ENCODE assay signal across 8 cellular contexts in the genomic region with DNA sequence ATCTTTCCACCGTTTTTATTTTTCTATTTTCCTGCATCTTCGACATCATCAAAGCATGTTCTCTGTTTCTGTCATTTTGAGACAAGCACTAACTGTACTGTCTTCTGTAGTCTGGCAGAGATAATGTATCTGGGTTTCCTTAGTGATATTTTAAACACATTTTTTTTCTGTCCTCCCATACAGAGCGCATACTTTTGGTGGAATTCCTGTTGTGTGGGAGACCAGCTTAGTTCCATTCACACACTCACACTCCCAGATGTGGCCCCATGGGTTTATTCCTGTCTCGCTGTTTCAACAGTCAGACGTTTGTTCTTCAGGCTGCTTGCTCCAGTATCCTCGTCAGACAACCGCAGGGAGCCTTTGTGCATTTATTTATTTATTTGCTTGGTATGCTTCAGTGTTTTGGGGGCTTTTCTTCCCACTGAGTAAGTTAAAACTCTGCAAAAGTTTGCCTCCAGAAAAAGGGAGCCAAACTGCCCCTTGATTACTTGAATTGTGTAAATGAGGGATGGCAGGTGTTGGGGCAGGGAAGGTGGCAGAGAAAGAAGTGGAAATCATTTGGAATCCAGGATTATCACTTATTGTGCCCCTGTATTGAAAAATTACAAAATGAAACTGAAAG.
DNase-seq lines count a peak whose midpoint lies in the region; ATAC-seq and TF ChIP-seq lines count a peak whose summit lies in the region.

No MANE protein-coding gene starts in this region.

- no peak for TF ChIP-seq RAD21 in neural cell (conservative IDR thresholded peaks at IDR 0.05)

- no peaks in the 10 kb centered on the region for H3K9me2 ChIP-seq in neural cell (ENCODE audit: insufficient read depth, low read length)

- H3K36me3 ChIP-seq in A673 (ENCODE audit: insufficient read depth, low read length, poor library complexity, severe bottlenecking) (no peaks in the 10 kb centered on the region), Panc1 (ENCODE audit: control insufficient read depth, insufficient read depth, low read length) (no peaks in the 10 kb centered on the region), fibroblast of lung (ENCODE audit: control insufficient read depth, insufficient read depth, low read length) (no peaks in the 10 kb centered on the region), neural cell (ENCODE audit: insufficient read depth, low read length) (no peaks in the 10 kb centered on the region)

- H3K9me3 ChIP-seq in A673 (ENCODE audit: low read depth, low read length, poor library complexity, severe bottlenecking) = no peaks in the 10 kb centered on the region
- H3K9me3 ChIP-seq in Panc1 (ENCODE audit: control insufficient read depth, insufficient read depth, low read depth, low read length) = peaks cover 14% of the 10 kb centered on the region; the same call in 1 of the 2 replicates
- no peaks in the 10 kb centered on the region for H3K9me3 ChIP-seq in fibroblast of lung (ENCODE audit: control insufficient read depth, insufficient read depth, low read depth, low read length)
- no peaks in the 10 kb centered on the region for H3K9me3 ChIP-seq in neural cell (ENCODE audit: low read length)

- H3K79me2 ChIP-seq in fibroblast of lung (ENCODE audit: control insufficient read depth, insufficient read depth, low read length) (no peaks in the 10 kb centered on the region), neural cell (replicated peaks; ENCODE audit: insufficient read depth, low read length) (no peaks in the 10 kb centered on the region)

- H2AFZ ChIP-seq in fibroblast of lung (ENCODE audit: low read length) (no peak overlapping the region), neural cell (ENCODE audit: low read depth, low read length) (no peak overlapping the region)

- H3K27ac ChIP-seq in A673 (ENCODE audit: low read depth, low read length, poor library complexity, severe bottlenecking) = peak overlapping the region; percentile 23
- peak overlapping the region; percentile 95 for H3K27ac ChIP-seq in Panc1 (ENCODE audit: low read length)
- peak overlapping the region; percentile 97 for H3K27ac ChIP-seq in fibroblast of lung (ENCODE audit: insufficient read depth, low read length)
- H3K27ac ChIP-seq in neural cell (ENCODE audit: low read length) = no peak overlapping the region

- CTCF ChIA-PET in A673 (lab: Charles Lee) = interaction anchor here (0.5 kb wide), 1 partner anchor 24 kb away, joined by 3 read pairs; no protein-coding TSS in a partner anchor
- CTCF ChIA-PET in Panc1 (lab: Charles Lee) = no interaction called here
- CTCF ChIA-PET in HEK293T (lab: Yijun Ruan, JAX) = no interaction called here

- ATAC-seq in Panc1 (peak; percentile 86), HG02870 (IDR thresholded peaks at IDR 0.05; ENCODE audit: unreplicated experiment) (no peak), left colon (no peak), HG02973 (IDR thresholded peaks at IDR 0.05; ENCODE audit: unreplicated experiment) (no peak)

- no TSS peak for BruUV-seq in A673 (replicated peaks; lab: Mats Ljungman, UMichigan)
- BruUV-seq in Panc1 (replicated peaks; lab: Mats Ljungman, UMichigan) = no TSS peak

- H3F3A ChIP-seq in neural cell (ENCODE audit: insufficient read depth, low read length, poor library complexity, severe bottlenecking) = peaks cover 3% of the 10 kb centered on the region

- DNase-seq in A673 (ENCODE audit: low spot score) = peak; percentile 74
- DNase-seq in Panc1 (ENCODE audit: low read depth, low spot score) = peak; percentile 51
- DNase-seq in fibroblast of lung (ENCODE audit: low read depth in 2 of 2) = peak; percentile 100
- no peak for DNase-seq in left colon
- no peak for DNase-seq in HEK293T (ENCODE audit: extremely low spot score)

- H4K20me1 ChIP-seq in fibroblast of lung (ENCODE audit: control insufficient read depth, extremely low read depth, insufficient read depth, low read length) (no peaks in the 10 kb centered on the region), neural cell (ENCODE audit: insufficient read depth) (no peaks in the 10 kb centered on the region)

- in situ Hi-C loops in Panc1 (cut with HindIII; ENCODE audit: low pct_unique_long_range_greater_than_20kb, low sequenced_read_pairs) = no loop called here

- TF ChIP-seq EP300 in neural cell (conservative IDR thresholded peaks at IDR 0.05; ENCODE audit: poor library complexity, severe bottlenecking) = peak; percentile 46

- H3K4me3 ChIP-seq in A673 (ENCODE audit: low read depth, low read length, poor library complexity, severe bottlenecking) = no peak overlapping the region
- H3K4me3 ChIP-seq in Panc1 (ENCODE audit: low read depth in 2 of 2, low read length in 2 of 2) = peak overlapping the region; percentile 19 to 36
- peak overlapping the region; percentile 24 to 36 (median 32) for H3K4me3 ChIP-seq in fibroblast of lung (replicated peaks in 1 of 4; ENCODE audit: control extremely low read depth in 1 of 4, insufficient read depth in 1 of 4, low read depth in 3 of 4, low read length in 4 of 4)
- no peak overlapping the region for H3K4me3 ChIP-seq in neural cell (ENCODE audit: low read length)

- H3K9ac ChIP-seq in fibroblast of lung (ENCODE audit: insufficient read depth, low read length) (peak overlapping the region; percentile 73), neural cell (ENCODE audit: low read length) (no peak overlapping the region)

- H3K4me1 ChIP-seq in A673 (ENCODE audit: insufficient read depth, low read length, poor library complexity, severe bottlenecking) = peaks cover 20% of the 10 kb centered on the region
- H3K4me1 ChIP-seq in Panc1 (ENCODE audit: control insufficient read depth, insufficient read depth, low read length) = peaks cover 29% of the 10 kb centered on the region
- H3K4me1 ChIP-seq in fibroblast of lung (ENCODE audit: control insufficient read depth, extremely low read depth, insufficient read depth, low read length) = peaks cover 18% of the 10 kb centered on the region

- TF ChIP-seq CTCF in A673 (conservative IDR thresholded peaks at IDR 0.05; ENCODE audit: low read depth, low read length) = no peak
- TF ChIP-seq CTCF in Panc1 (IDR thresholded peaks at IDR 0.05) = no peak
- TF ChIP-seq CTCF in fibroblast of lung (conservative IDR thresholded peaks at IDR 0.05 in 1 of 2, IDR thresholded peaks at IDR 0.05 in 1 of 2; ENCODE audit: low read depth in 1 of 2, low read length in 2 of 2) = no peak
- TF ChIP-seq CTCF in neural cell (IDR thresholded peaks at IDR 0.05; ENCODE audit: poor library complexity, severe bottlenecking) = no peak

- peak overlapping the region; percentile 76 for H3K4me2 ChIP-seq in fibroblast of lung (ENCODE audit: extremely low read depth, insufficient read depth, low read length)
- no peak overlapping the region for H3K4me2 ChIP-seq in neural cell (ENCODE audit: low read length)

- POLR2A ChIA-PET in A673 (lab: Charles Lee; ENCODE audit: low non-redundant PET) = interaction anchor here (0.5 kb wide), 1 partner anchor 15 kb away, joined by 8 read pairs; no protein-coding TSS in a partner anchor
- POLR2A ChIA-PET in Panc1 (lab: Charles Lee) = no interaction called here
- POLR2A ChIA-PET in HEK293T (lab: Yijun Ruan, JAX) = no interaction called here

- intact Hi-C loops in A673 (cut with micrococcal nuclease; ENCODE audit: unreplicated experiment) = no loop called here
- intact Hi-C loops in Panc1 (cut with micrococcal nuclease; ENCODE audit: unreplicated experiment) = no loop called here
- intact Hi-C loops in left colon (cut with DNase I, micrococcal nuclease) = no loop called here

- no peaks in the 10 kb centered on the region for H3K27me3 ChIP-seq in A673 (replicated peaks; ENCODE audit: insufficient read depth, low read depth, low read length, poor library complexity)
- no peaks in the 10 kb centered on the region for H3K27me3 ChIP-seq in Panc1 (ENCODE audit: control insufficient read depth, insufficient read depth, low read length)
- no peaks in the 10 kb centered on the region for H3K27me3 ChIP-seq in fibroblast of lung (ENCODE audit: control insufficient read depth, insufficient read depth, low read length)
- H3K27me3 ChIP-seq in neural cell (ENCODE audit: insufficient read depth, low read depth, low read length) = no peaks in the 10 kb centered on the region

TF ChIP-seq in neural cell, 6 proteins besides CTCF, POLR2A, EP300 and RAD21:
- no peak for TF ChIP-seq MXI1 (conservative IDR thresholded peaks at IDR 0.05; ENCODE audit: poor library complexity, severe bottlenecking)

TF ChIP-seq in HEK293T, 16 proteins besides CTCF, POLR2A, EP300 and RAD21:
- TF ChIP-seq ELF4 (IDR thresholded peaks at IDR 0.05) = no peak
- TF ChIP-seq LEF1 (IDR thresholded peaks at IDR 0.05; ENCODE audit: borderline replicate concordance) = no peak
- TF ChIP-seq, protein P1, sequence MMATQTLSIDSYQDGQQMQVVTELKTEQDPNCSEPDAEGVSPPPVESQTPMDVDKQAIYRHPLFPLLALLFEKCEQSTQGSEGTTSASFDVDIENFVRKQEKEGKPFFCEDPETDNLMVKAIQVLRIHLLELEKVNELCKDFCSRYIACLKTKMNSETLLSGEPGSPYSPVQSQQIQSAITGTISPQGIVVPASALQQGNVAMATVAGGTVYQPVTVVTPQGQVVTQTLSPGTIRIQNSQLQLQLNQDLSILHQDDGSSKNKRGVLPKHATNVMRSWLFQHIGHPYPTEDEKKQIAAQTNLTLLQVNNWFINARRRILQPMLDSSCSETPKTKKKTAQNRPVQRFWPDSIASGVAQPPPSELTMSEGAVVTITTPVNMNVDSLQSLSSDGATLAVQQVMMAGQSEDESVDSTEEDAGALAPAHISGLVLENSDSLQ (IDR thresholded peaks at IDR 0.05) = no peak
TF ChIP-seq in HEK293T: peak in this region for 0.

Comparison
In these comparisons a context has a peak if more than half of its experiments do, and no peak if none do; other contexts are left out.
1. DNase-seq: peak in A673 (single experiment), Panc1 (single experiment) and fibroblast of lung (2 of 2); none in left colon (0 of 2) and HEK293T (single experiment).
2. H3K4me3 ChIP-seq: peak in Panc1 (2 of 2) and fibroblast of lung (4 of 4); none in A673 (single experiment) and neural cell (single experiment).